ENCODE assay signal across 26 cellular contexts in genomic region chr7:146131701-146132100, GRCh38.
"Had no signal": no experiment of that assay in that cellular context is flagged by ENCODE, and none has a peak within 500 bp of the region (broad histone marks: within the 10 kb centered on the region; RNA-seq: fewer than 3 reads in every experiment).

No MANE protein-coding gene starts in this region.

- H3K27ac ChIP-seq: ascending aorta, body of pancreas, RWPE1, SJCRH30 had no signal

- DNase-seq: activated CD4-positive, alpha-beta T cell treated with anti-CD3 and anti-CD28 coated beads for 48 hours; activated CD4-positive, alpha-beta T cell treated with anti-CD3 and anti-CD28 coated beads, Interleukin-2, amount 50 U/mL, for 4 hours; activated CD4-positive, CD25-positive, alpha-beta regulatory T cell treated with anti-CD3 and anti-CD28 coated beads, Interleukin-2, amount 50 U/mL, for 72 hours; activated CD8-positive, alpha-beta T cell treated with anti-CD3 and anti-CD28 coated beads, Interleukin-2, amount 10 ng/mL, durations not matched to agents 7 days and 5 days; activated effector memory CD4-positive, alpha-beta T cell treated with anti-CD3 and anti-CD28 coated beads, Interleukin-2, amount 50 U/mL, for 16 hours; activated naive CD4-positive, alpha-beta T cell treated with Interleukin-2 at 50 U/mL for 16 hours; activated naive CD8-positive, alpha-beta T cell treated with anti-CD3 and anti-CD28 coated beads, Interleukin-2, amount 50 U/mL, for 24 hours; activated T-cell treated with anti-CD3 and anti-CD28 coated beads, Interleukin-2, amount 50 U/mL, for 24 hours; amniotic stem cell; body of pancreas; central memory CD4-positive, alpha-beta T cell; MM.1S; NCI-H1105; NCI-H1436; NCI-H1694 treated with DMSO at 0.1 percent for 48 hours; NCI-H2029 treated with DMSO at 0.1 percent for 48 hours; NCI-H345; NCI-H510A; NCI-H526 treated with DMSO at 0.1 percent for 48 hours; Right ventricle myocardium superior; SJCRH30 had no signal

- ATAC-seq: activated CD8-positive, alpha-beta T cell treated with anti-CD3 and anti-CD28 coated beads, Interleukin-2, amount 10 ng/mL, durations not matched to agents 7 days and 5 days; activated naive CD4-positive, alpha-beta T cell treated with anti-CD3 and anti-CD28 coated beads, Interleukin-2, amount 50 U/mL, for 72 hours; activated naive CD8-positive, alpha-beta T cell treated with anti-CD3 and anti-CD28 coated beads, Interleukin-2, amount 50 U/mL, for 24 hours; body of pancreas; Panc1; SK-N-SH treated with all-trans-retinoic acid at 6 μM for 48 hours had no signal

- H3K27me3 ChIP-seq: ascending aorta, body of pancreas, SJCRH30 had no signal

- H3K36me3 ChIP-seq: ascending aorta, SJCRH30 had no signal

- H3K4me3 ChIP-seq: ascending aorta, body of pancreas, SJCRH30 had no signal

- H3K4me1 ChIP-seq: ascending aorta, body of pancreas, SJCRH30 had no signal

- H3K9me3 ChIP-seq: ascending aorta, body of pancreas, SJCRH30 had no signal
